8 cellular contexts compared by ENCODE assay signal in the genomic region with DNA sequence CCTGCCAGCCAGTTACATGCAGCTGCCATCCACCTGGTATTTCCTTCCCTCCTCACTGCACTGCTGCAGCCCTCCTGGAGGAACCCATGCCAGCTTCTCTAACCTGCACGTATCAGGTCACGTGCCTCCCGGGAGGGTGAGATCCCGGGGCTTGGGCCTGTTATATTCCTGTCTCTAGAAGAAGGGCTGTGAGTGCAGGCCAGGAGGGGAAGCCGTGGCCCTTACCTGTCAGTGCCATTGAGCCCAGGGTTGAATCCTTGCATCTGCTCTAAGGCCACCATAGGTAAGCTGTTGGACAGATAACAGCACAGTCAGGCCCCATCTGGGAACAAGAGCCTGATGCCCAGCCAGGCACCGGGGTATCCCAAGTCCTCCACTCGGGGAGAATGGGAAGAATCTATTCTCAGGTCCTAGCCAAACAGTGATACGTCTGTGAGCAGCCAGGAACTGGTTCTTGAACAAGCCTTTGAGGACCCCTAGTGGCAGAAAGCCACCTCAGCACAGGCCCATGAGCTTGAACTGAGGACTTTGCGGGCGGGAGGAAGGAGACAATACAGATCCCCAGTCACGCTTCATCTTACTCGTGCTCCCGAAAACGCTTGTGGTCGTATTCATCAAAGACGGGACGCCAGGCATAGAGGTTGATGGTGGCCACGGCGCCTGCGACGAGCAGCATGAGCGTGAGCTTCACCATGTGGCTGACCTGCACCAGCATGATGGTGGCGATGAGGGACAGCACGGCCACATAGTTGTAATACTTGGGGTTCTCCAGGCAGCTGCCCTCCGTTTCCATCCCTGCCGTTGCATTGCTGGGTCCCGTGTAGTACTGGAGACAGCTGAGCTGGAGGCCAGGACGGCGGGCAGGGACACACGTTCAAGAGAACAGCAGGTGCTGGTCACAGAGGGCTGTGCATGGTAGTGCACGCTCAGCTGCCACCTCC. TPM values are rescaled to one million over a fixed set of nuclear protein-coding genes. Genes with fewer than 3 reads are reported as not detected.
DNase-seq lines count a peak whose midpoint lies in the region; ATAC-seq and TF ChIP-seq lines count a peak whose summit lies in the region.

No MANE protein-coding gene starts in this region.

- WGBS in gastroesophageal sphincter (ENCODE audit: low coverage in 1 of 2), 2 donors, result 31% methylated on average over 7 of the region's 31 CpGs; no CpG with 5 or more reads in 1 of the 2 donors

- H3K4me3 ChIP-seq in SJCRH30, result peak overlapping the region; percentile 25
- H3K4me3 ChIP-seq in gastroesophageal sphincter, result no peak overlapping the region
- H3K4me3 ChIP-seq in tibial artery, result no peak overlapping the region

- TF ChIP-seq EP300 in gastroesophageal sphincter (IDR thresholded peaks at IDR 0.05), result no peak

- ATAC-seq in GM21576 (IDR thresholded peaks at IDR 0.05; ENCODE audit: unreplicated experiment), result peak; percentile 72
- ATAC-seq in gastroesophageal sphincter, result peak; percentile 93

- no peaks in the 10 kb centered on the region for H3K9me3 Mint-ChIP-seq in osteocyte (ENCODE audit: unreplicated experiment)

- no peak for TF ChIP-seq POLR2A in gastroesophageal sphincter (IDR thresholded peaks at IDR 0.05)

- TF ChIP-seq CTCF in gastroesophageal sphincter (IDR thresholded peaks at IDR 0.05) (peak in 3 of 4 experiments; percentile 88 to 90 (median 89)), osteocyte (IDR thresholded peaks at IDR 0.05) (peak; percentile 91), tibial artery (IDR thresholded peaks at IDR 0.05) (peak; percentile 84 to 91)

- H3K36me3 ChIP-seq in SJCRH30 (peaks cover 40% of the 10 kb centered on the region), gastroesophageal sphincter (peaks cover 0 to 33% of the 10 kb centered on the region in 2 donors), tibial artery (peaks cover 5 to 47% (median 38%) of the 10 kb centered on the region in 3 donors)

- H3K27ac Mint-ChIP-seq in osteocyte (ENCODE audit: unreplicated experiment), result peak overlapping the region; percentile 57

- peaks cover 10% of the 10 kb centered on the region for H3K36me3 Mint-ChIP-seq in osteocyte (ENCODE audit: unreplicated experiment)

- peaks cover 17% of the 10 kb centered on the region for H3K4me1 Mint-ChIP-seq in osteocyte (ENCODE audit: unreplicated experiment)

- H3K9me3 ChIP-seq in SJCRH30 (replicated peaks) (no peaks in the 10 kb centered on the region), gastroesophageal sphincter (no peaks in the 10 kb centered on the region), tibial artery (no peaks in the 10 kb centered on the region)

- H3K4me1 ChIP-seq in SJCRH30 (peaks cover 19% of the 10 kb centered on the region; the same call in 1 of the 2 replicates), gastroesophageal sphincter (peaks cover 0 to 12% (median 0%) of the 10 kb centered on the region in 3 donors), tibial artery (peaks cover 0 to 9% (median 3%) of the 10 kb centered on the region in 4 donors)

- H3K4me3 Mint-ChIP-seq in osteocyte (ENCODE audit: unreplicated experiment), result no peak overlapping the region

- DNase-seq in DMS 273 treated with DMSO at 0.1 percent for 48 hours (lab: John Stamatoyannopoulos, UW), result peak; percentile 59
- peak; percentile 75 for DNase-seq in M059J (ENCODE audit: low read depth)
- peak; percentile 95 to 98 for DNase-seq in SJCRH30
- DNase-seq in activated gamma-delta T cell treated with anti-CD3 and anti-CD28 coated beads, Interleukin-2, amount 50 U/mL, for 16 hours (ENCODE audit: low read depth), result peak; percentile 52
- DNase-seq in osteocyte (ENCODE audit: extremely low spot score, unreplicated experiment), result peak; percentile 89
- peak; percentile 82 to 86 for DNase-seq in tibial artery

- H3K27me3 Mint-ChIP-seq in osteocyte (ENCODE audit: unreplicated experiment), result no peaks in the 10 kb centered on the region

- peak overlapping the region; percentile 71 for H3K27ac ChIP-seq in SJCRH30
- H3K27ac ChIP-seq in gastroesophageal sphincter, result no peak overlapping the region
- no peak overlapping the region for H3K27ac ChIP-seq in tibial artery

- no peaks in the 10 kb centered on the region for H3K27me3 ChIP-seq in SJCRH30
- no peaks in the 10 kb centered on the region for H3K27me3 ChIP-seq in gastroesophageal sphincter
- no peaks in the 10 kb centered on the region for H3K27me3 ChIP-seq in tibial artery

- intact Hi-C loops in tibial artery (cut with DNase I; ENCODE audit: low total_unique reads), result loop anchor here (2.0 kb wide), 1 partner anchor 419 kb away; no protein-coding TSS in a partner anchor

RNA-seq across cellular contexts. Expression of a gene that starts 34.4 kb away (rescaled TPM):
- total RNA-seq in M059J (2014; rRNA removed; shearing (Covaris generic)), result 31.0 and 33.9 TPM in 2 replicates
- 105 and 129 TPM in 2 replicates for total RNA-seq in SJCRH30 (2014; rRNA removed; shearing (Covaris generic))
- total RNA-seq in gastroesophageal sphincter, result 1 to 10 TPM in 3 of 4 donors, under 1 TPM in 1; 0.31 to 3.8 (median 2.8) TPM
- 12.7 and 12.8 TPM in 2 replicates for total RNA-seq in osteocyte

RNA-seq across cellular contexts. Expression of a gene that starts 34.4 kb away (rescaled TPM):
- 31.6 and 34.6 TPM in 2 replicates for total RNA-seq in M059J (2014; rRNA removed; shearing (Covaris generic))
- total RNA-seq in SJCRH30 (2014; rRNA removed; shearing (Covaris generic)), result 56.3 and 56.9 TPM in 2 replicates
- total RNA-seq in gastroesophageal sphincter, result 10 to 100 TPM; 11.8 to 12.4 (median 12.1) TPM
- 26.8 and 31.1 TPM in 2 replicates for total RNA-seq in osteocyte
